11 cellular contexts compared by ENCODE assay signal in genomic region chr3:32249184-32249782, GRCh38. TPM values are rescaled to one million over a fixed set of nuclear protein-coding genes. Genes with fewer than 3 reads are reported as not detected.
DNase-seq lines count a peak whose midpoint lies in the region; ATAC-seq, FAIRE-seq and TF ChIP-seq lines count a peak whose summit lies in the region.
"Had no signal": no experiment of that assay in that cellular context is flagged by ENCODE, and none has a peak within 500 bp of the region (broad histone marks: within the 10 kb centered on the region; RNA-seq: fewer than 3 reads in every experiment).

No MANE protein-coding gene starts in this region.

- TF ChIP-seq RAD21 in K562 (CRISPR knock-in tag; conservative IDR thresholded peaks at IDR 0.05 in 1 of 2, IDR thresholded peaks at IDR 0.05 in 1 of 2) (no peak), HepG2 (CRISPR knock-in tag; IDR thresholded peaks at IDR 0.05) (no peak)

- intact Hi-C loops in K562 (cut with micrococcal nuclease) = no loop called here
- intact Hi-C loops in HepG2 (cut with micrococcal nuclease; ENCODE audit: unreplicated experiment) = no loop called here

- POLR2A ChIA-PET in K562 (lab: Yijun Ruan, JAX) (interaction anchor here (0.7 kb wide), 1 partner anchor 1766 kb away, joined by 4 read pairs; no protein-coding TSS in a partner anchor), HepG2 (lab: Yijun Ruan, JAX) (interaction anchor here (0.8 kb wide), 1 partner anchor 9 kb away, joined by 5 read pairs; no protein-coding TSS in a partner anchor)

- H3K4me3 ChIP-seq in K562 (no peak overlapping the region), HepG2 (replicated peaks in 1 of 3; ENCODE audit: insufficient read depth in 1 of 3, low read depth in 2 of 3, low read length in 3 of 3) (no peak overlapping the region), endodermal cell (ENCODE audit: low read length) (no peak overlapping the region)
- H3K4me3 ChIP-seq: colonic mucosa had no signal

- H4K20me1 ChIP-seq in K562 (replicated peaks; ENCODE audit: control insufficient read depth, insufficient read depth, low read length) (no peaks in the 10 kb centered on the region), HepG2 (ENCODE audit: insufficient read depth, low read length) (no peaks in the 10 kb centered on the region)

- H3K27me3 ChIP-seq in K562 (ENCODE audit: control insufficient read depth in 2 of 2, insufficient read depth in 2 of 2, low read length in 2 of 2) (peaks cover under 1 to 3% of the 10 kb centered on the region in 2 experiments; a peak in 2 of 5 replicates), HepG2 (ENCODE audit: control insufficient read depth in 1 of 2, insufficient read depth in 2 of 2, low read length in 2 of 2) (no peaks in the 10 kb centered on the region), endodermal cell (ENCODE audit: control insufficient read depth, insufficient read depth, low read length, poor library complexity, severe bottlenecking) (no peaks in the 10 kb centered on the region)
- H3K27me3 ChIP-seq: colonic mucosa had no signal

- H3K4me1 Mint-ChIP-seq in endodermal cell = peaks cover 8% of the 10 kb centered on the region

- 21% methylated on average over 4 of the region's 4 CpGs for WGBS in K562 (ENCODE audit: insufficient coverage, low coverage, missing lambda C conversion rate)
- 86% methylated on average over 4 of the region's 4 CpGs for WGBS in HepG2 (ENCODE audit: low lambda C conversion rate)
- WGBS in endodermal cell (ENCODE audit: insufficient coverage in 1 of 2, insufficient read length in 1 of 2), 2 experiments = 90 to 97% methylated on average over 3 to 4 of the region's 4 CpGs

- ATAC-seq in K562 (no peak), HepG2 (no peak), HG02610 (IDR thresholded peaks at IDR 0.05; ENCODE audit: unreplicated experiment) (no peak)

- TF ChIP-seq POLR2A in K562 (conservative IDR thresholded peaks at IDR 0.05) (no peak), HepG2 (IDR thresholded peaks at IDR 0.05; ENCODE audit: insufficient read depth in 1 of 2, low read depth in 2 of 2, low read length in 2 of 2) (no peak)

- TF ChIP-seq EP300 in K562 (IDR thresholded peaks at IDR 0.05; ENCODE audit: low read length) = no peak
- no peak for TF ChIP-seq EP300 in HepG2 (IDR thresholded peaks at IDR 0.05; ENCODE audit: low read depth in 2 of 2, low read length in 2 of 2)
- no peak for TF ChIP-seq EP300 in HepG2 (CRISPR knock-in tag; IDR thresholded peaks at IDR 0.05; ENCODE audit: borderline replicate concordance)

- in situ Hi-C loops in K562 (cut with MboI) = no loop called here
- in situ Hi-C loops in HepG2 (cut with HindIII; ENCODE audit: extremely low pct_ligation_motif_present, low pct_unique_long_range_greater_than_20kb) = no loop called here

- H3K4me3 Mint-ChIP-seq in endodermal cell = no peak overlapping the region

- no peaks in the 10 kb centered on the region for H3K27me3 Mint-ChIP-seq in endodermal cell (ENCODE audit: insufficient read depth)

- H3K27ac ChIP-seq in K562 (ENCODE audit: extremely low read depth, low read depth, low read length) (no peak overlapping the region), HepG2 (ENCODE audit: extremely low read length, insufficient read depth, low read length) (no peak overlapping the region), endodermal cell (ENCODE audit: low read depth, low read length) (no peak overlapping the region)
- H3K27ac ChIP-seq: colonic mucosa had no signal

- H3K9me3 ChIP-seq in K562 (replicated peaks; ENCODE audit: control insufficient read depth, insufficient read depth, low read depth, low read length) (no peaks in the 10 kb centered on the region), HepG2 (ENCODE audit: low read length) (no peaks in the 10 kb centered on the region), endodermal cell (ENCODE audit: control insufficient read depth, low read length) (peaks cover 6% of the 10 kb centered on the region)
- H3K9me3 ChIP-seq: colonic mucosa had no signal

- H3K36me3 Mint-ChIP-seq in endodermal cell (ENCODE audit: low read depth) = no peaks in the 10 kb centered on the region

- H3K36me3 ChIP-seq in K562 (ENCODE audit: control insufficient read depth, insufficient read depth, low read length) = no peaks in the 10 kb centered on the region
- peaks cover 0 to 5% of the 10 kb centered on the region in 2 experiments; a peak in 3 of 5 replicates for H3K36me3 ChIP-seq in HepG2 (replicated peaks in 1 of 2; ENCODE audit: control insufficient read depth in 1 of 2, insufficient read depth in 2 of 2, low read length in 2 of 2)
- no peaks in the 10 kb centered on the region for H3K36me3 ChIP-seq in endodermal cell (ENCODE audit: control insufficient read depth, insufficient read depth, low read length)
- H3K36me3 ChIP-seq: colonic mucosa had no signal

- TF ChIP-seq CTCF in K562 (IDR thresholded peaks at IDR 0.05 in 2 of 3, conservative IDR thresholded peaks at IDR 0.05 in 1 of 3; ENCODE audit: insufficient read depth in 2 of 3, low read depth in 1 of 3, low read length in 3 of 3) (no peak), HepG2 (CRISPR knock-in tag; IDR thresholded peaks at IDR 0.05) (no peak), endodermal cell (conservative IDR thresholded peaks at IDR 0.05) (no peak)

- H3K4me2 ChIP-seq in K562 (ENCODE audit: insufficient read depth, low read length) = no peak overlapping the region
- H3K4me2 ChIP-seq in HepG2 (ENCODE audit: low read depth, low read length) = no peak overlapping the region

- DNase-seq in COLO829 (ENCODE audit: low spot score) (peak; percentile 61), MV-4-11 (lab: John Stamatoyannopoulos, UW) (peak; percentile 73), K562 (ENCODE audit: extremely low read depth in 1 of 4, low spot score in 3 of 4) (no peak), HepG2 (ENCODE audit: low spot score) (no peak), endodermal cell (no peak), NCI-H526 treated with DMSO at 0.1 percent for 48 hours (lab: John Stamatoyannopoulos, UW) (no peak), ureter (ENCODE audit: low spot score) (no peak)
- DNase-seq: activated CD4-positive, alpha-beta T cell treated with anti-CD3 and anti-CD28 coated beads, Interleukin-2, amount 50 U/mL, for 4 hours; colonic mucosa had no signal

- no peak overlapping the region for H3K27ac Mint-ChIP-seq in endodermal cell

- H2AFZ ChIP-seq in K562 (ENCODE audit: low read depth, low read length) (no peak overlapping the region), HepG2 (ENCODE audit: low read length) (no peak overlapping the region)

- H3K9ac ChIP-seq in K562 (ENCODE audit: insufficient read depth in 1 of 2, low read depth in 2 of 2, low read length in 2 of 2) (no peak overlapping the region), HepG2 (ENCODE audit: insufficient read depth, low read depth, low read length) (no peak overlapping the region), endodermal cell (ENCODE audit: extremely low read depth, low read length, poor library complexity, severe bottlenecking) (no peak overlapping the region)

- no peaks in the 10 kb centered on the region for H3K4me1 ChIP-seq in K562 (replicated peaks in 1 of 2; ENCODE audit: control insufficient read depth in 2 of 2, insufficient read depth in 2 of 2, low read length in 2 of 2)
- H3K4me1 ChIP-seq in HepG2 (ENCODE audit: insufficient read depth, low read length) = peaks cover 27% of the 10 kb centered on the region
- H3K4me1 ChIP-seq in endodermal cell (ENCODE audit: control insufficient read depth, insufficient read depth, low read length) = no peaks in the 10 kb centered on the region
- H3K4me1 ChIP-seq: colonic mucosa had no signal

- H3K9me3 Mint-ChIP-seq in endodermal cell = peaks cover 7% of the 10 kb centered on the region

- H3K79me2 ChIP-seq in K562 (ENCODE audit: control insufficient read depth, insufficient read depth, low read length) (no peaks in the 10 kb centered on the region), HepG2 (ENCODE audit: insufficient read depth, low read length) (peaks cover 47% of the 10 kb centered on the region)

- CTCF ChIA-PET in K562 (lab: Yijun Ruan, JAX; ENCODE audit: low intra/inter-chr PET ratio) (no interaction called here), HepG2 (lab: Yijun Ruan, JAX; ENCODE audit: low intra/inter-chr PET ratio, low total read pairs) (no interaction called here)

- no peaks in the 10 kb centered on the region for H3K9me1 ChIP-seq in K562 (ENCODE audit: control insufficient read depth, insufficient read depth, low read length)

- BruUV-seq in K562 (replicated peaks; lab: Mats Ljungman, UMichigan) (no TSS peak), HepG2 (replicated peaks; lab: Mats Ljungman, UMichigan) (no TSS peak)

- FAIRE-seq in K562 (lab: Jason Lieb, UNC) (no peak), HepG2 (lab: Jason Lieb, UNC) (no peak)
- FAIRE-seq: G401.6 had no signal

RNA-seq across cellular contexts. Expression of gene CMTM8, which starts 10.8 kb away (rescaled TPM):
- total RNA-seq in K562 (2011; cell fraction: chromatin; rRNA removed; ENCODE audit: low replicate concordance) = not detected in 2 replicates
- not detected in 2 replicates for total RNA-seq in K562 (2011; cell fraction: nucleolus; rRNA removed)
- total RNA-seq in K562 (2011; cell fraction: nucleoplasm; rRNA removed) = not detected in 2 replicates
- total RNA-seq in K562 (2014; rRNA removed) (not detected in 2 replicates), K562 (2014; rRNA removed; fragmentation: Illumina TruSeq; extraction: Trizol) (not detected in 2 replicates), K562 (2015; rRNA removed; fragmentation: Illumina TruSeq; extraction: Trizol) (not detected in 2 replicates), K562 (2021) (not detected in 2 replicates), HepG2 (2016; rRNA removed; fragmentation: Illumina TruSeq; extraction: Trizol) (6.6 and 8.9 TPM in 2 replicates), endodermal cell (10 to 100 TPM in 1 of 2 donors, 1 to 10 TPM in 1; 5.8 to 11.6 TPM), ureter (5.7 TPM)
- polyA plus RNA-seq in K562 (2011; rRNA removed) (not detected in 2 replicates), K562 (2014; fragmentation: Illumina TruSeq; extraction: Trizol) (not detected in 2 replicates), K562 (2014; fragmentation: Nextera tagmentation; extraction: Ambion mirVana) (not detected), K562 (2014; rRNA removed) (not detected in 2 replicates), HepG2 (2011; rRNA removed) (15.2 and 15.8 TPM in 2 replicates)
- not detected in 2 replicates for polyA plus RNA-seq in K562 (2011; cell fraction: cytosol; rRNA removed)
- not detected in 2 replicates for polyA plus RNA-seq in K562 (2011; cell fraction: nucleus; rRNA removed)
- not detected in 2 replicates for polyA plus RNA-seq in K562 (2012)
- polyA minus RNA-seq in K562 (2011; rRNA and poly(A)+ RNA removed) = not detected in 2 replicates
- not detected in 2 replicates for polyA minus RNA-seq in K562 (2011; cell fraction: cytosol; rRNA and poly(A)+ RNA removed)
- polyA minus RNA-seq in K562 (2011; cell fraction: nucleus; rRNA and poly(A)+ RNA removed) = not detected in 2 replicates
- 7.3 and 8.5 TPM in 2 replicates for total RNA-seq in HepG2 (2016; cell fraction: cytosol; rRNA removed; fragmentation: Illumina TruSeq; extraction: Trizol; ENCODE audit: low read depth)
- 6.3 and 8.6 TPM in 2 replicates for total RNA-seq in HepG2 (2016; cell fraction: insoluble cytoplasmic fraction; rRNA removed; fragmentation: Illumina TruSeq; extraction: Trizol)
- total RNA-seq in HepG2 (2016; cell fraction: membrane; rRNA removed; fragmentation: Illumina TruSeq; extraction: Trizol) = 8.6 and 9.8 TPM in 2 replicates
- 8.5 TPM in 2 replicates for total RNA-seq in HepG2 (2016; cell fraction: nucleus; rRNA removed; fragmentation: Illumina TruSeq; extraction: Trizol)
- polyA plus RNA-seq in HepG2 (2011; cell fraction: cytosol; rRNA removed) = 18.1 and 20.5 TPM in 2 replicates
- 9.4 and 10.5 TPM in 2 replicates for polyA plus RNA-seq in HepG2 (2011; cell fraction: nucleus; rRNA removed)
- 13.2 and 15.0 TPM in 2 replicates for polyA plus RNA-seq in HepG2 (2012)
- 7.0 and 9.1 TPM in 2 replicates for polyA plus RNA-seq in HepG2 (2016; cell fraction: cytosol; fragmentation: Illumina TruSeq; extraction: Trizol; ENCODE audit: low read depth)
- polyA plus RNA-seq in HepG2 (2016; cell fraction: insoluble cytoplasmic fraction; fragmentation: Illumina TruSeq; extraction: Trizol; ENCODE audit: low read depth) = 16.9 and 18.0 TPM in 2 replicates
- 11.2 and 14.1 TPM in 2 replicates for polyA plus RNA-seq in HepG2 (2016; cell fraction: membrane; fragmentation: Illumina TruSeq; extraction: Trizol; ENCODE audit: low read depth)
- 26.6 and 27.7 TPM in 2 replicates for polyA plus RNA-seq in HepG2 (2016; cell fraction: nucleus; fragmentation: Illumina TruSeq; extraction: Trizol; ENCODE audit: insufficient read depth, low read depth)
- 18.5 TPM in 1 of 2 replicates, not detected in the other for polyA minus RNA-seq in HepG2 (2011; rRNA and poly(A)+ RNA removed; ENCODE audit: low replicate concordance)
- polyA minus RNA-seq in HepG2 (2011; cell fraction: cytosol; rRNA and poly(A)+ RNA removed) = 7.0 and 9.0 TPM in 2 replicates
- 3.2 and 4.0 TPM in 2 replicates for polyA minus RNA-seq in HepG2 (2011; cell fraction: nucleus; rRNA and poly(A)+ RNA removed)
- polyA plus RNA-seq in endodermal cell (2013, experiment 1 of 2) = 6.5 TPM
- 5.8 TPM for polyA plus RNA-seq in endodermal cell (2013, experiment 2 of 2)

Comparison
In these comparisons a context has a peak if more than half of its experiments do, and no peak if none do; other contexts are left out.
1. DNase-seq: peak in COLO829 (single experiment) and MV-4-11 (single experiment); none in K562 (0 of 4), HepG2 (single experiment), endodermal cell (single experiment), NCI-H526 treated with DMSO at 0.1 percent for 48 hours (single experiment) and ureter (single experiment).